21 cellular contexts compared by ENCODE assay signal in genomic region chr12:5407457-5407856, GRCh38. TPM values are rescaled to one million over a fixed set of nuclear protein-coding genes. Genes with fewer than 3 reads are reported as not detected.
"Had no signal": no experiment of that assay in that cellular context is flagged by ENCODE, and none has a peak within 500 bp of the region (broad histone marks: within the 10 kb centered on the region; RNA-seq: fewer than 3 reads in every experiment).

No MANE protein-coding gene starts in this region.

- H3K4me3 ChIP-seq: cardiac muscle cell, dorsolateral prefrontal cortex, esophagus squamous epithelium, left ventricle myocardium inferior, skin epidermis, tibial nerve, uterus had no signal

- H3K27ac Mint-ChIP-seq: activated naive CD4-positive, alpha-beta T cell treated with anti-CD3 and anti-CD28 coated beads for 36 hours; activated T-helper 17 cell treated with anti-CD3 and anti-CD28 coated beads, Interleukin-2, amount 50 U/mL, for 72 hours; naive thymus-derived CD8-positive, alpha-beta T cell had no signal

- H3K27me3 ChIP-seq: cardiac muscle cell, tibial nerve, uterus had no signal

- H3K36me3 Mint-ChIP-seq: naive thymus-derived CD8-positive, alpha-beta T cell had no signal

- H3K9me3 ChIP-seq: esophagus squamous epithelium, uterus had no signal

- ATAC-seq: activated CD4-positive, CD25-positive, alpha-beta regulatory T cell treated with anti-CD3 and anti-CD28 coated beads, Interleukin-2, amount 50 U/mL, for 24 hours; activated T-helper 17 cell treated with anti-CD3 and anti-CD28 coated beads, Interleukin-2, amount 50 U/mL, for 72 hours; naive thymus-derived CD8-positive, alpha-beta T cell had no signal

- H3K27ac ChIP-seq: cardiac muscle cell, dorsolateral prefrontal cortex, esophagus squamous epithelium, left ventricle myocardium inferior, skin epidermis, tibial nerve, uterus had no signal

- H3K4me3 Mint-ChIP-seq: activated naive CD4-positive, alpha-beta T cell treated with anti-CD3 and anti-CD28 coated beads for 36 hours; activated T-helper 17 cell treated with anti-CD3 and anti-CD28 coated beads, Interleukin-2, amount 50 U/mL, for 72 hours; naive thymus-derived CD8-positive, alpha-beta T cell had no signal

- DNase-seq: activated CD4-positive, alpha-beta T cell treated with anti-CD3 and anti-CD28 coated beads, Interleukin-2, amount 50 U/mL, for 48 hours; activated naive CD4-positive, alpha-beta T cell treated with anti-CD3 and anti-CD28 coated beads for 36 hours; dorsolateral prefrontal cortex; esophagus squamous epithelium; hippocampal formation; kidney; left ventricle myocardium inferior; naive thymus-derived CD8-positive, alpha-beta T cell; occipital lobe; stimulated activated CD4-positive, alpha-beta T cell treated with anti-CD3 and anti-CD28 coated beads, Interleukin-4, amount 100 ng/mL, for 24 hours; stimulated activated naive CD4-positive, alpha-beta T cell treated with Interleukin-2 at 50 U/mL for 16 hours; substantia nigra; uterus had no signal

- H3K36me3 ChIP-seq: cardiac muscle cell, esophagus squamous epithelium, left ventricle myocardium inferior, tibial nerve, uterus had no signal

- H3K4me1 Mint-ChIP-seq: activated T-helper 17 cell treated with anti-CD3 and anti-CD28 coated beads, Interleukin-2, amount 50 U/mL, for 72 hours had no signal

- H3K4me1 ChIP-seq: esophagus squamous epithelium, left ventricle myocardium inferior, tibial nerve, uterus had no signal

RNA-seq across cellular contexts. Expression of gene NTF3, which starts 24.5 kb away (rescaled TPM):
- total RNA-seq: activated naive CD4-positive, alpha-beta T cell treated with anti-CD3 and anti-CD28 coated beads for 36 hours; activated T-helper 17 cell treated with anti-CD3 and anti-CD28 coated beads, Interleukin-2, amount 50 U/mL, for 72 hours; glomerular endothelial cell; mononuclear cell; naive thymus-derived CD8-positive, alpha-beta T cell; T-helper 2 cell treated with Interferon-gamma antibody and Interleukin-4, amounts not matched to agents 100 ng/mL and 5 ng/mL, for 36 hours had no signal
- polyA plus RNA-seq: naive thymus-derived CD8-positive, alpha-beta T cell had no signal
